Comparison of ENCODE assay signal across 9 cellular contexts in the genomic region with DNA sequence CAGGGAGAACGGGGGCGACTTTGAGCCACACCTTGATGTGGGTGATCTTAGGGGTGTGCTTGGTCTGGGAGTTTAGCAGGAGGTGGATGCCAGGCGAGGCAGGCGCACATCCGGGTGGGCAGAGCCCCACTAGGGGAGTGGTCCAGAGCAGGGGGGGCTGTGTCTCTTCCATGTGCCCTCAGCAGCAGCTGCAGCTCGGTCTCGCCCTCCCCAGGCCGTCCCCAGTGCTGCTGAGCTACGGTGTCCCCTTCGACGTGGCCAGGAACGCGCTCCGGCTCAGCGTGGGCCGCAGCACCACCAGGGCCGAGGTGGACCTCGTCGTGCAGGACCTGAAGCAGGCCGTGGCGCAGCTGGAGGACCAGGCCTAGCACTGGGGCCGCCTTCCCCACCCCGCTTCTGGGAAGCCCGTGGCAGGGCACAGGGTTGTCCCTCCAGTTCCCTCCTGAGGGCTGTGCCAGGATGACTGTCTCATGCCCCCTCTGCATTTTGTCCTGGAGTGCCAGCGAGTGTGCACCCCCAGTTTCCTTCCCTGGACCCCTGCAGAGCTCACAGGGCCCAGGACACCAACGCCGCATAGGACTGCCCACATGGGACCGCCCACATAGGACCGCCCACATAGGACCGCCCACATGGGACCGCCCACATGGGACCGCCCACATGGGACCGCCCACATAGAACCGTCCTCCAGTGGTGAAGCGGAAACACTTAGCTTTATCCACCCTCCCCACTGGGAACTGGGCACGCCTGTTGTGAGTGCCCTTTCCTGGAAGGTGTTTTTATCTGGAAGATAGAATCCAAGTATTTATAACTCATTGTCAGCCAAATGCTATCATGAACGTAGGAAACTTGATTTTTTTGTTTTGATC.
DNase-seq lines count a peak whose midpoint lies in the region; ATAC-seq and TF ChIP-seq lines count a peak whose summit lies in the region.
"Had no signal": no experiment of that assay in that cellular context is flagged by ENCODE, and none has a peak within 500 bp of the region (broad histone marks: within the 10 kb centered on the region; RNA-seq: fewer than 3 reads in every experiment).

No MANE protein-coding gene starts in this region.

- no peaks in the 10 kb centered on the region for H3K9me3 Mint-ChIP-seq in activated T-cell treated with anti-CD3 and anti-CD28 coated beads, Interleukin-2, amount 50 U/mL, for 24 hours

- no peak for TF ChIP-seq CTCF in astrocyte of the cerebellum (IDR thresholded peaks at IDR 0.05; ENCODE audit: low read depth, low read length, missing control alignments)

- peak; percentile 28 for DNase-seq in activated T-cell treated with anti-CD3 and anti-CD28 coated beads, Interleukin-2, amount 50 U/mL, for 24 hours
- no peak for DNase-seq in activated T-cell treated with anti-CD3 and anti-CD28 coated beads for 4 hours
- DNase-seq in NCI-H226, result peak; percentile 73
- peak; percentile 36 for DNase-seq in astrocyte of the cerebellum (ENCODE audit: low read depth)
- peak; percentile 60 for DNase-seq in left kidney (ENCODE audit: low read depth, low spot score)
- DNase-seq in globus pallidus (ENCODE audit: low spot score), result no peak

- H3K4me3 Mint-ChIP-seq in activated T-cell treated with anti-CD3 and anti-CD28 coated beads, Interleukin-2, amount 50 U/mL, for 24 hours, result no peak overlapping the region

- peak overlapping the region; percentile 76 for H3K27ac Mint-ChIP-seq in activated T-cell treated with anti-CD3 and anti-CD28 coated beads, Interleukin-2, amount 50 U/mL, for 24 hours

- ATAC-seq in GM21825 (IDR thresholded peaks at IDR 0.05; ENCODE audit: unreplicated experiment), result peak; percentile 72
- ATAC-seq in HG02884 (IDR thresholded peaks at IDR 0.05; ENCODE audit: unreplicated experiment), result no peak

- in situ Hi-C loops in astrocyte of the cerebellum (cut with HindIII; ENCODE audit: low sequenced_read_pairs), result no loop called here

- H3K36me3 Mint-ChIP-seq in activated T-cell treated with anti-CD3 and anti-CD28 coated beads, Interleukin-2, amount 50 U/mL, for 24 hours (ENCODE audit: low read depth), result peaks cover 47% of the 10 kb centered on the region

- no peak overlapping the region for H3K4me3 ChIP-seq in astrocyte of the cerebellum (ENCODE audit: low read depth, low read length)
- H3K4me3 ChIP-seq: dorsolateral prefrontal cortex had no signal

- H3K4me1 Mint-ChIP-seq in activated T-cell treated with anti-CD3 and anti-CD28 coated beads, Interleukin-2, amount 50 U/mL, for 24 hours (ENCODE audit: low read depth), result peaks cover 3% of the 10 kb centered on the region

- no peaks in the 10 kb centered on the region for H3K27me3 Mint-ChIP-seq in activated T-cell treated with anti-CD3 and anti-CD28 coated beads, Interleukin-2, amount 50 U/mL, for 24 hours

Comparison
In these comparisons a context has a peak if more than half of its experiments do, and no peak if none do; other contexts are left out.
1. DNase-seq: peak in activated T-cell treated with anti-CD3 and anti-CD28 coated beads, Interleukin-2, amount 50 U/mL, for 24 hours (single experiment), NCI-H226 (single experiment), astrocyte of the cerebellum (single experiment) and left kidney (single experiment); none in activated T-cell treated with anti-CD3 and anti-CD28 coated beads for 4 hours (single experiment) and globus pallidus (single experiment).